24 cellular contexts compared by ENCODE assay signal in the genomic region with DNA sequence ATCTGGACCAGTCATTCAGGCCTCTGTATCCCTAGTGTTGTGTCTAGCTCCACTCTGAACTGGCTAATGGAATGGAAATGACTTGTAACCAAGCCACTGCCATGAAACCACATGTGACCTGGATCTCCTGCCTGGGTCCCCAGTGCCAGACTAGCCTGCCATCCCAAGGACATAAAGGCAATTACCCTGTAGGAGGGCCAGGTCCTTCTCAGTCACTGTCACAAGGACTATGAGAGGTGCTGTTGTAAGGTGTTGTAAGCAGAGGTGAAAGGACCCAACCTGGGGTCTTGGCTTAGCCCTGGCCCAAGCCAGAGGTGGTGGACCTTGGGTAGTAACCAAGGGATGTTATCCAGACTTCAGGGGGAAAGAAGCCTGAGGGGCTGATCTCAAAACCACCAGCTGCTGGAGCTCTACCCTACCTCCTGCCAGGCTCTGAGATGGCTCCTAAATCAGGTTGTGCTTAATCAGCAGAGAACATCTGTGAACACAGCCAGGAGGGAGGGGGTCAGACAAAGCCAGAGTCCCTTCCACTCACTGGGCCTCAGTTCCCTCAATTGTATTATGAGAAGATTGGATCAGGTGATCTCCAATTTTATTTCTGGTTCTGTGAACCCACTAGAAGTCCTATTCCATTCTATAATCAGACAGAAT.
"Had no signal": no experiment of that assay in that cellular context is flagged by ENCODE, and none has a peak within 500 bp of the region (broad histone marks: within the 10 kb centered on the region; RNA-seq: fewer than 3 reads in every experiment).

No MANE protein-coding gene starts in this region.

- H2AFZ ChIP-seq: hepatocyte had no signal

- H3K9me3 ChIP-seq: neutrophil, ovary, prostate gland, right atrium auricular region, thoracic aorta had no signal

- DNase-seq: activated CD4-positive, alpha-beta T cell treated with anti-CD3 and anti-CD28 coated beads, Interleukin-2, amount 10 ng/mL, durations not matched to agents 24 days and 14 days; activated CD8-positive, alpha-beta memory T cell treated with anti-CD3 and anti-CD28 coated beads, Interleukin-2, amount 10 ng/mL, durations not matched to agents 7 days and 5 days; activated CD8-positive, alpha-beta T cell treated with anti-CD3 and anti-CD28 coated beads for 36 hours; activated effector memory CD4-positive, alpha-beta T cell treated with anti-CD3 and anti-CD28 coated beads, Interleukin-2, amount 50 U/mL, for 16 hours; activated naive CD4-positive, alpha-beta T cell treated with anti-CD3 and anti-CD28 coated beads, Interleukin-2, amount 10 ng/mL, durations not matched to agents 7 days and 5 days; activated naive CD8-positive, alpha-beta T cell treated with anti-CD3 and anti-CD28 coated beads, Interleukin-2, amount 50 U/mL, for 24 hours; activated T-cell treated with anti-CD3 and anti-CD28 coated beads for 4 hours; foreskin fibroblast; immature natural killer cell; mammary epithelial cell; ovary; stimulated activated CD4-positive, alpha-beta T cell treated with anti-CD3 and anti-CD28 coated beads, Interleukin-4, amount 100 ng/mL, for 24 hours; stimulated activated naive CD4-positive, alpha-beta T cell treated with Interleukin-2 at 50 U/mL for 16 hours had no signal

- H3K4me3 Mint-ChIP-seq: activated CD4-positive, alpha-beta T cell treated with anti-CD3 and anti-CD28 coated beads, Interleukin-2, amount 10 ng/mL, durations not matched to agents 24 days and 14 days; activated CD8-positive, alpha-beta memory T cell treated with anti-CD3 and anti-CD28 coated beads, Interleukin-2, amount 10 ng/mL, durations not matched to agents 7 days and 5 days; activated CD8-positive, alpha-beta T cell treated with anti-CD3 and anti-CD28 coated beads for 36 hours; activated naive CD4-positive, alpha-beta T cell treated with anti-CD3 and anti-CD28 coated beads, Interleukin-2, amount 10 ng/mL, durations not matched to agents 7 days and 5 days; activated naive CD8-positive, alpha-beta T cell treated with anti-CD3 and anti-CD28 coated beads, Interleukin-2, amount 50 U/mL, for 24 hours; immature natural killer cell; natural killer cell treated with Interleukin-12 subunit alpha and Interleukin-12 subunit beta and Interleukin-15 and Interleukin-18, amount 100 ng/mL, for 72 hours; type B pancreatic cell had no signal

- H3K27me3 Mint-ChIP-seq: activated CD8-positive, alpha-beta T cell treated with anti-CD3 and anti-CD28 coated beads for 36 hours had no signal

- H3K27ac Mint-ChIP-seq: activated CD4-positive, alpha-beta T cell treated with anti-CD3 and anti-CD28 coated beads, Interleukin-2, amount 10 ng/mL, durations not matched to agents 24 days and 14 days; activated CD8-positive, alpha-beta memory T cell treated with anti-CD3 and anti-CD28 coated beads, Interleukin-2, amount 10 ng/mL, durations not matched to agents 7 days and 5 days; activated CD8-positive, alpha-beta T cell treated with anti-CD3 and anti-CD28 coated beads for 36 hours; activated naive CD4-positive, alpha-beta T cell treated with anti-CD3 and anti-CD28 coated beads, Interleukin-2, amount 10 ng/mL, durations not matched to agents 7 days and 5 days; activated naive CD8-positive, alpha-beta T cell treated with anti-CD3 and anti-CD28 coated beads, Interleukin-2, amount 50 U/mL, for 24 hours; immature natural killer cell; natural killer cell treated with Interleukin-12 subunit alpha and Interleukin-12 subunit beta and Interleukin-15 and Interleukin-18, amount 100 ng/mL, for 72 hours; type B pancreatic cell had no signal

- H3K36me3 Mint-ChIP-seq: activated CD8-positive, alpha-beta memory T cell treated with anti-CD3 and anti-CD28 coated beads, Interleukin-2, amount 10 ng/mL, durations not matched to agents 7 days and 5 days; activated naive CD4-positive, alpha-beta T cell treated with anti-CD3 and anti-CD28 coated beads, Interleukin-2, amount 10 ng/mL, durations not matched to agents 7 days and 5 days; immature natural killer cell; natural killer cell treated with Interleukin-12 subunit alpha and Interleukin-12 subunit beta and Interleukin-15 and Interleukin-18, amount 100 ng/mL, for 72 hours; type B pancreatic cell had no signal

- H3K4me1 ChIP-seq: prostate gland had no signal

- H3K36me3 ChIP-seq: cardiac muscle cell, neutrophil, ovary, prostate gland, right atrium auricular region, thoracic aorta had no signal

- H3K4me3 ChIP-seq: cardiac muscle cell, hepatocyte, ovary, prostate gland, right atrium auricular region, thoracic aorta had no signal

- H3K9me3 Mint-ChIP-seq: activated CD4-positive, alpha-beta T cell treated with anti-CD3 and anti-CD28 coated beads, Interleukin-2, amount 10 ng/mL, durations not matched to agents 24 days and 14 days; activated CD8-positive, alpha-beta T cell treated with anti-CD3 and anti-CD28 coated beads for 36 hours; activated naive CD4-positive, alpha-beta T cell treated with anti-CD3 and anti-CD28 coated beads, Interleukin-2, amount 10 ng/mL, durations not matched to agents 7 days and 5 days; immature natural killer cell; natural killer cell treated with Interleukin-12 subunit alpha and Interleukin-12 subunit beta and Interleukin-15 and Interleukin-18, amount 100 ng/mL, for 72 hours; type B pancreatic cell had no signal

- H3K4me2 ChIP-seq: hepatocyte had no signal

- H3K4me1 Mint-ChIP-seq: activated CD4-positive, alpha-beta T cell treated with anti-CD3 and anti-CD28 coated beads, Interleukin-2, amount 10 ng/mL, durations not matched to agents 24 days and 14 days; activated CD8-positive, alpha-beta memory T cell treated with anti-CD3 and anti-CD28 coated beads, Interleukin-2, amount 10 ng/mL, durations not matched to agents 7 days and 5 days; activated naive CD4-positive, alpha-beta T cell treated with anti-CD3 and anti-CD28 coated beads, Interleukin-2, amount 10 ng/mL, durations not matched to agents 7 days and 5 days; immature natural killer cell had no signal

- ATAC-seq: activated CD4-positive, CD25-positive, alpha-beta regulatory T cell treated with anti-CD3 and anti-CD28 coated beads, Interleukin-2, amount 50 U/mL, for 24 hours; activated CD8-positive, alpha-beta memory T cell treated with anti-CD3 and anti-CD28 coated beads, Interleukin-2, amount 10 ng/mL, durations not matched to agents 7 days and 5 days; activated CD8-positive, alpha-beta T cell treated with anti-CD3 and anti-CD28 coated beads for 36 hours; activated naive CD8-positive, alpha-beta T cell treated with anti-CD3 and anti-CD28 coated beads, Interleukin-2, amount 50 U/mL, for 24 hours; left lobe of liver; natural killer cell treated with Interleukin-12 subunit alpha and Interleukin-12 subunit beta and Interleukin-15 and Interleukin-18, amount 100 ng/mL, for 72 hours had no signal

- H3K79me2 ChIP-seq: hepatocyte had no signal

- H3K27ac ChIP-seq: cardiac muscle cell, neutrophil, ovary, prostate gland, right atrium auricular region, thoracic aorta, VCaP had no signal

- H3K27me3 ChIP-seq: cardiac muscle cell, hepatocyte, neutrophil, ovary, right atrium auricular region had no signal
